ENCODE assay signal across 8 cellular contexts in the genomic region with DNA sequence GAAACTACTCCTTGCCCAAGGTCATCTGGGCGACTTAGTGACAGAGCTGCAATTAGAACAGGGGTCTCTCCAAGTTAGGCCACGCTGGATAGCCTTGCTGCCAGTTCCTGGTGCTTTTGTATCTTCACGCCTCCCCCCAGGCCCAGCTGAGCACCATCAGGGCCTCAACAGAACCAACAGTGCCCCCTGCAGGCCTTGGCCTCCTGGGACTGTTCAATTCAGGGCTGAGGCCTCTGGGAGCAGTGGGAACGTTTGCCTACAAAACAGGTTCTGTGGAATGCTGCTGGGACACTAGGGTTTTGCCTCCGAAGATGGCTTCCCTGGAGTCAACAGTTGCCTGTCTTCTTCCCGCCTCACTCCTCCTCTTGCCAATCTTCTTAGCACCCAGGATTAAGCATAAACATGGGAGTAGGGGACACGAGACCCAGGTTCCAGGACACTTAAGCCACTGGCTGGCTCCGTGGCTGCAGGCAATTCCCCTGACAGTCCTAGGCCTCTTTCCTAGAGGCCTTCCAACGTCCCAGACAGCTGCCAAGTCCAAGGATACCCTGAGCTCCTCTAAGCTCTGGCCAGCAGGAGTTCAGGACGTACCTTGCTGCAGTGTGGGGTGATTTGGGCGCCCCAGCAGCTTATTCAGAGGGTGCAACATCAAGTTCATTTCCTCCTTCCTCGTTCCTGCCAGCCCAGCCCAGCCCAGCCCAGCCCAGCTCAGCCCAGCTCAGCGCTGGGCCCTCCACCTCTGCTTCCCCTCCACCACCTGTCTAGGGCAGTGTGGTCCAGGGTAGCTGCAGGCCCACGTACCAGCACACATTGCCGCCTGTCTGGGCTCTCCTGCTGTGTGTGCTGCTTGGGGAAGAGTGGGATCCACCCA.
DNase-seq lines count a peak whose midpoint lies in the region; ATAC-seq, FAIRE-seq and TF ChIP-seq lines count a peak whose summit lies in the region.

No MANE protein-coding gene starts in this region.

- H3K9ac ChIP-seq in liver (ENCODE audit: low read depth in 1 of 2, low read length in 2 of 2) = no peak overlapping the region

- H3K4me1 ChIP-seq in liver (ENCODE audit: control insufficient read depth in 4 of 4, insufficient read depth in 4 of 4, low read length in 3 of 4) (peaks cover 0 to 6% (median 2%) of the 10 kb centered on the region in 4 donors), tibial artery (peaks cover 0 to 12% (median 8%) of the 10 kb centered on the region in 4 donors)

- TF ChIP-seq CTCF in liver (IDR thresholded peaks at IDR 0.05; ENCODE audit: low read depth, low read length, missing input control) (peak; percentile 62), tibial artery (IDR thresholded peaks at IDR 0.05) (no peak)

- peaks cover 0 to 3% (median 0%) of the 10 kb centered on the region in 4 donors for H3K9me3 ChIP-seq in liver (ENCODE audit: control insufficient read depth in 4 of 4, low read length in 3 of 4)
- H3K9me3 ChIP-seq in tibial artery = peaks cover 0 to 6% (median 0%) of the 10 kb centered on the region in 3 donors

- H3K36me3 ChIP-seq in liver (ENCODE audit: control insufficient read depth in 4 of 4, insufficient read depth in 3 of 4, low read depth in 1 of 4, low read length in 3 of 4) = no peaks in the 10 kb centered on the region
- H3K36me3 ChIP-seq in tibial artery = no peaks in the 10 kb centered on the region

- peak; percentile 20; the same call in 1 of the 3 replicates for ATAC-seq in SK-N-SH treated with all-trans-retinoic acid at 6 μM for 48 hours

- DNase-seq in COLO829 (ENCODE audit: low spot score) (peak; percentile 43), HTR-8/SVneo (ENCODE audit: insufficient read length, low spot score) (peak; percentile 39), astrocyte of the hippocampus (ENCODE audit: low read depth, low spot score) (peak; percentile 26), tibial artery (no peak), T1000 (lab: John Stamatoyannopoulos, UW) (no peak)
- peak; percentile 13 to 17 for DNase-seq in stimulated activated CD8-positive, alpha-beta memory T cell treated with anti-CD3 and anti-CD28 coated beads, Interleukin-2, amount 100 ng/mL, for 1 hour (ENCODE audit: low read depth in 2 of 2)

- H3K4me3 ChIP-seq in liver (ENCODE audit: low read depth in 1 of 3, low read length in 3 of 3) (no peak overlapping the region), tibial artery (no peak overlapping the region)

- no peak for FAIRE-seq in HTR-8/SVneo (lab: Jason Lieb, UNC)

- 54% methylated on average over 15 of the region's 15 CpGs for WGBS in liver

- intact Hi-C loops in tibial artery (cut with DNase I; ENCODE audit: low total_unique reads) = no loop called here

- H3K27me3 ChIP-seq in liver (ENCODE audit: control insufficient read depth in 4 of 4, insufficient read depth in 4 of 4, low read length in 3 of 4) (peaks cover 0 to 7% (median 2%) of the 10 kb centered on the region in 4 donors), tibial artery (peaks cover 0 to 33% of the 10 kb centered on the region in 2 donors)

- H3K27ac ChIP-seq in liver (ENCODE audit: low read depth in 1 of 2, low read length in 2 of 2) (no peak overlapping the region), tibial artery (no peak overlapping the region)

- TF ChIP-seq RAD21 in liver (IDR thresholded peaks at IDR 0.05) = peak; percentile 82 to 84

TF ChIP-seq in SK-N-SH treated with all-trans-retinoic acid at 6 μM for 48 hours, 23 proteins besides CTCF, POLR2A, EP300 and RAD21 (continues in another document):
- TF ChIP-seq SNAI2 (CRISPR knock-in tag; IDR thresholded peaks at IDR 0.05) = no peak
- TF ChIP-seq, protein P1, sequence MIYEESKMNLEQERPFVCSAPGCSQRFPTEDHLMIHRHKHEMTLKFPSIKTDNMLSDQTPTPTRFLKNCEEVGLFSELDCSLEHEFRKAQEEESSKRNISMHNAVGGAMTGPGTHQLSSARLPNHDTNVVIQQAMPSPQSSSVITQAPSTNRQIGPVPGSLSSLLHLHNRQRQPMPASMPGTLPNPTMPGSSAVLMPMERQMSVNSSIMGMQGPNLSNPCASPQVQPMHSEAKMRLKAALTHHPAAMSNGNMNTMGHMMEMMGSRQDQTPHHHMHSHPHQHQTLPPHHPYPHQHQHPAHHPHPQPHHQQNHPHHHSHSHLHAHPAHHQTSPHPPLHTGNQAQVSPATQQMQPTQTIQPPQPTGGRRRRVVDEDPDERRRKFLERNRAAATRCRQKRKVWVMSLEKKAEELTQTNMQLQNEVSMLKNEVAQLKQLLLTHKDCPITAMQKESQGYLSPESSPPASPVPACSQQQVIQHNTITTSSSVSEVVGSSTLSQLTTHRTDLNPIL (CRISPR knock-in tag; IDR thresholded peaks at IDR 0.05; ENCODE audit: low read depth) = no peak
- no peak for TF ChIP-seq ARNTL (CRISPR knock-in tag; IDR thresholded peaks at IDR 0.05; ENCODE audit: borderline replicate concordance, low read depth)
- no peak for TF ChIP-seq ISL1 (CRISPR knock-in tag; IDR thresholded peaks at IDR 0.05)
- TF ChIP-seq, protein P2, sequence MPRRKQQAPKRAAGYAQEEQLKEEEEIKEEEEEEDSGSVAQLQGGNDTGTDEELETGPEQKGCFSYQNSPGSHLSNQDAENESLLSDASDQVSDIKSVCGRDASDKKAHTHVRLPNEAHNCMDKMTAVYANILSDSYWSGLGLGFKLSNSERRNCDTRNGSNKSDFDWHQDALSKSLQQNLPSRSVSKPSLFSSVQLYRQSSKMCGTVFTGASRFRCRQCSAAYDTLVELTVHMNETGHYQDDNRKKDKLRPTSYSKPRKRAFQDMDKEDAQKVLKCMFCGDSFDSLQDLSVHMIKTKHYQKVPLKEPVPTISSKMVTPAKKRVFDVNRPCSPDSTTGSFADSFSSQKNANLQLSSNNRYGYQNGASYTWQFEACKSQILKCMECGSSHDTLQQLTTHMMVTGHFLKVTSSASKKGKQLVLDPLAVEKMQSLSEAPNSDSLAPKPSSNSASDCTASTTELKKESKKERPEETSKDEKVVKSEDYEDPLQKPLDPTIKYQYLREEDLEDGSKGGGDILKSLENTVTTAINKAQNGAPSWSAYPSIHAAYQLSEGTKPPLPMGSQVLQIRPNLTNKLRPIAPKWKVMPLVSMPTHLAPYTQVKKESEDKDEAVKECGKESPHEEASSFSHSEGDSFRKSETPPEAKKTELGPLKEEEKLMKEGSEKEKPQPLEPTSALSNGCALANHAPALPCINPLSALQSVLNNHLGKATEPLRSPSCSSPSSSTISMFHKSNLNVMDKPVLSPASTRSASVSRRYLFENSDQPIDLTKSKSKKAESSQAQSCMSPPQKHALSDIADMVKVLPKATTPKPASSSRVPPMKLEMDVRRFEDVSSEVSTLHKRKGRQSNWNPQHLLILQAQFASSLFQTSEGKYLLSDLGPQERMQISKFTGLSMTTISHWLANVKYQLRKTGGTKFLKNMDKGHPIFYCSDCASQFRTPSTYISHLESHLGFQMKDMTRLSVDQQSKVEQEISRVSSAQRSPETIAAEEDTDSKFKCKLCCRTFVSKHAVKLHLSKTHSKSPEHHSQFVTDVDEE (CRISPR knock-in tag; IDR thresholded peaks at IDR 0.05) = no peak
- TF ChIP-seq RARB (CRISPR knock-in tag; IDR thresholded peaks at IDR 0.05) = no peak
- no peak for TF ChIP-seq TOX (CRISPR knock-in tag; IDR thresholded peaks at IDR 0.05; ENCODE audit: borderline replicate concordance)
- TF ChIP-seq ZNF8 (CRISPR knock-in tag; IDR thresholded peaks at IDR 0.05) = no peak

TF ChIP-seq in liver, 16 proteins besides CTCF, POLR2A, EP300 and RAD21:
- no peak for TF ChIP-seq FOXA2 (IDR thresholded peaks at IDR 0.05)
- no peak for TF ChIP-seq EGR1 (IDR thresholded peaks at IDR 0.05; ENCODE audit: low read depth in 2 of 2)
- no peak for TF ChIP-seq GABPA (IDR thresholded peaks at IDR 0.05 in 1 of 2, conservative IDR thresholded peaks at IDR 0.05 in 1 of 2)
- no peak for TF ChIP-seq NR2F2 (IDR thresholded peaks at IDR 0.05)
- no peak for TF ChIP-seq SP1 (IDR thresholded peaks at IDR 0.05)
- no peak for TF ChIP-seq RXRA (IDR thresholded peaks at IDR 0.05)
- TF ChIP-seq, protein P3, sequence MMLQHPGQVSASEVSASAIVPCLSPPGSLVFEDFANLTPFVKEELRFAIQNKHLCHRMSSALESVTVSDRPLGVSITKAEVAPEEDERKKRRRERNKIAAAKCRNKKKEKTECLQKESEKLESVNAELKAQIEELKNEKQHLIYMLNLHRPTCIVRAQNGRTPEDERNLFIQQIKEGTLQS (IDR thresholded peaks at IDR 0.05) = no peak
- no peak for TF ChIP-seq TAF1 (conservative IDR thresholded peaks at IDR 0.05)
- no peak for TF ChIP-seq HNF4A (conservative IDR thresholded peaks at IDR 0.05)
- no peak for TF ChIP-seq HNF4G (IDR thresholded peaks at IDR 0.05)

Comparison
In these comparisons a context has a peak if more than half of its experiments do, and no peak if none do; other contexts are left out.
1. DNase-seq: peak in COLO829 (single experiment), HTR-8/SVneo (single experiment), astrocyte of the hippocampus (single experiment) and stimulated activated CD8-positive, alpha-beta memory T cell treated with anti-CD3 and anti-CD28 coated beads, Interleukin-2, amount 100 ng/mL, for 1 hour (2 of 2); none in tibial artery (0 of 2) and T1000 (single experiment).